ENCODE assay signal across 26 cellular contexts in the genomic region with DNA sequence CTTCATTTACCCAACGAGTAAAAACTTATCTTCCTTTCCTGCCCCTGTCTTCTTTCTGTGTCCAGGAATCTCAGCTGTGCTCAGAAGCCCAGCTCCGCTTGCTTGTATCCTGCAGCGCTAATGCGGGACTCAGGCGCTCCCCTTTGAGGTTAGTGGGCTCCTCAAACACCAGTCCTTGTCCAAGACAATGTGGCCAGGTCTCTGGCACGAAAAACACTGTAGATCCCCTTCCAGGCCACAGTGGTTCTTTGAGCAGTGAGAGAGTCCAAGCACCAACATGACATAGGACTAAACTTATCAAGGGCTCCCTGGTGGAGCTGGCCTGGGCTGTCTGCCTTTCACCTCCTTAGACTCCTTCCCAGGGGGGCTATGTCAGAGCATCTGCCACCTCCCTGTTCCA. TPM values are rescaled to one million over a fixed set of nuclear protein-coding genes. Genes with fewer than 3 reads are reported as not detected.
A peak's percentile ranks its signal among the peaks of the same experiment; 100 is the strongest.
DNase-seq lines count a peak whose midpoint lies in the region; ATAC-seq and TF ChIP-seq lines count a peak whose summit lies in the region.
"Had no signal": no experiment of that assay in that cellular context is flagged by ENCODE, and none has a peak within 500 bp of the region (broad histone marks: within the 10 kb centered on the region; RNA-seq: fewer than 3 reads in every experiment).

No MANE protein-coding gene starts in this region.

- POLR2A ChIA-PET in MCF 10A (lab: Yijun Ruan, JAX), result no interaction called here

- no peak overlapping the region for H2BK12ac ChIP-seq in neuronal stem cell (ENCODE audit: low read length)

- H2AFZ ChIP-seq in GM23338 (no peak overlapping the region), neuronal stem cell (ENCODE audit: low read length) (no peak overlapping the region)

- H3K9ac ChIP-seq in neuronal stem cell (ENCODE audit: low read depth, low read length, poor library complexity), result no peak overlapping the region
- H3K9ac ChIP-seq: BLaER1 treated with 17β-estradiol and CSF1 and Interleukin-3, amounts not matched to agents 10 nM and 100 nM had no signal

- no peak overlapping the region for H4K91ac ChIP-seq in neuronal stem cell (ENCODE audit: low read depth, low read length, poor library complexity)

- no TSS peak for BruUV-seq in MCF 10A (replicated peaks; lab: Mats Ljungman, UMichigan)

- no peak for ATAC-seq in GM23338
- ATAC-seq in stimulated activated effector memory CD8-positive, alpha-beta T cell treated with anti-CD3 and anti-CD28 coated beads, Interleukin-12 subunit alpha, Interleukin-12 subunit beta, amount 100 ng/mL, for 72 hours, result peak; percentile 45
- ATAC-seq: A549; CD8-positive, alpha-beta T cell; GM12878 had no signal

- DNase-seq in GM23338 (ENCODE audit: low spot score) (no peak), neuronal stem cell (ENCODE audit: low spot score) (no peak), occipital lobe (lab: John Stamatoyannopoulos, UW) (no peak), MCF 10A (ENCODE audit: unreplicated experiment) (no peak), H4 (ENCODE audit: low spot score) (no peak)
- DNase-seq in stimulated activated effector memory CD8-positive, alpha-beta T cell treated with anti-CD3 and anti-CD28 coated beads, Interleukin-12 subunit alpha, Interleukin-12 subunit beta, amount 100 ng/mL, for 72 hours (ENCODE audit: low spot score in 2 of 2), result no peak
- DNase-seq: AML-193; Caco-2; Calu3; CD4-positive, alpha-beta T cell; CD8-positive, alpha-beta T cell; DMS 273 treated with DMSO at 0.1 percent for 48 hours; DMS153; DMS53; DMS79; DND-41; EL; GDM1 had no signal

- peak overlapping the region; percentile 13 for H2AK5ac ChIP-seq in neuronal stem cell (ENCODE audit: low read depth, low read length)

- H3K9me3 Mint-ChIP-seq in GM23338, result no peaks in the 10 kb centered on the region; the same call in 2 of the 3 replicates
- no peaks in the 10 kb centered on the region for H3K9me3 Mint-ChIP-seq in stimulated activated effector memory CD8-positive, alpha-beta T cell treated with anti-CD3 and anti-CD28 coated beads, Interleukin-12 subunit alpha, Interleukin-12 subunit beta, amount 100 ng/mL, for 72 hours
- H3K9me3 Mint-ChIP-seq in MCF 10A (ENCODE audit: unreplicated experiment), result no peaks in the 10 kb centered on the region
- H3K9me3 Mint-ChIP-seq: CD4-positive, alpha-beta T cell; CD8-positive, alpha-beta T cell had no signal

- no peaks in the 10 kb centered on the region for H3F3A ChIP-seq in GM23338 (replicated peaks; ENCODE audit: low read depth)

- no peak overlapping the region for H3K4me2 ChIP-seq in GM23338
- H3K4me2 ChIP-seq in neuronal stem cell (ENCODE audit: insufficient read depth, low read length, poor library complexity, severe bottlenecking), result no peak overlapping the region
- H3K4me2 ChIP-seq: A549; BLaER1 treated with 17β-estradiol and CSF1 and Interleukin-3, amounts not matched to agents 10 nM and 100 nM had no signal

- no peaks in the 10 kb centered on the region for H4K20me1 ChIP-seq in GM23338 (replicated peaks; ENCODE audit: insufficient read depth)
- H4K20me1 ChIP-seq: BLaER1 treated with 17β-estradiol and CSF1 and Interleukin-3, amounts not matched to agents 10 nM and 100 nM had no signal

- CTCF ChIA-PET in MCF 10A (lab: Yijun Ruan, JAX), result interaction anchor here (0.6 to 6.0 kb wide), 8 partner anchors 10 to 463 kb away, joined by 3 to 117 read pairs (median 4); no protein-coding TSS in a partner anchor

- H3K27ac ChIP-seq in GM23338 (ENCODE audit: low read depth) (0 out of 2 replicates have a peak overlapping the region, but pooled peaks have one; percentile 48), neuronal stem cell (replicated peaks; ENCODE audit: low read length) (no peak overlapping the region)
- H3K27ac ChIP-seq: 22Rv1; A549; BLaER1 treated with 17β-estradiol and CSF1 and Interleukin-3, amounts not matched to agents 10 nM and 100 nM; C4-2B had no signal

- no peak overlapping the region for H2BK5ac ChIP-seq in neuronal stem cell (ENCODE audit: low read length)

- peak overlapping the region; percentile 65 for H2BK15ac ChIP-seq in neuronal stem cell (ENCODE audit: low read length)

- intact Hi-C loops in MCF 10A (cut with micrococcal nuclease), result no loop called here

- TF ChIP-seq CTCF in GM23338 (conservative IDR thresholded peaks at IDR 0.05; ENCODE audit: low read depth in 2 of 2), result no peak
- no peak for TF ChIP-seq CTCF in MCF 10A (IDR thresholded peaks at IDR 0.05; ENCODE audit: unreplicated experiment)

- no peaks in the 10 kb centered on the region for H3K9me2 ChIP-seq in GM23338 (ENCODE audit: insufficient read depth)

- H3K4me3 Mint-ChIP-seq in GM23338 (no peak overlapping the region), MCF 10A (ENCODE audit: unreplicated experiment) (no peak overlapping the region)
- H3K4me3 Mint-ChIP-seq in stimulated activated effector memory CD8-positive, alpha-beta T cell treated with anti-CD3 and anti-CD28 coated beads, Interleukin-12 subunit alpha, Interleukin-12 subunit beta, amount 100 ng/mL, for 72 hours, result no peak overlapping the region
- H3K4me3 Mint-ChIP-seq: B cell; CD4-positive, alpha-beta T cell; CD8-positive, alpha-beta T cell had no signal

- H2BK120ac ChIP-seq in neuronal stem cell (ENCODE audit: low read depth, low read length), result no peak overlapping the region

- H3K4me1 Mint-ChIP-seq in GM23338, result 0 out of 3 replicates have a peak, but pooled peaks cover 2% of the 10 kb centered on the region
- H3K4me1 Mint-ChIP-seq in stimulated activated effector memory CD8-positive, alpha-beta T cell treated with anti-CD3 and anti-CD28 coated beads, Interleukin-12 subunit alpha, Interleukin-12 subunit beta, amount 100 ng/mL, for 72 hours, result no peaks in the 10 kb centered on the region
- peaks cover 6% of the 10 kb centered on the region for H3K4me1 Mint-ChIP-seq in MCF 10A (ENCODE audit: insufficient read depth, unreplicated experiment)
- H3K4me1 Mint-ChIP-seq: B cell had no signal

- WGBS in neuronal stem cell (ENCODE audit: extremely low coverage in 2 of 2, insufficient read length in 2 of 2, insufficient replicate concordance in 1 of 2), 2 donors, result no CpG with 5 or more reads among the region's 6 CpGs

- no peak overlapping the region for H3K18ac ChIP-seq in neuronal stem cell (ENCODE audit: low read length)

- no peak overlapping the region for H3K14ac ChIP-seq in neuronal stem cell (ENCODE audit: low read length)

- no peaks in the 10 kb centered on the region for H3K4me1 ChIP-seq in GM23338 (ENCODE audit: insufficient read depth)
- no peaks in the 10 kb centered on the region for H3K4me1 ChIP-seq in neuronal stem cell (ENCODE audit: control insufficient read depth in 2 of 2, insufficient read depth in 1 of 2, low read depth in 1 of 2, low read length in 2 of 2)
- H3K4me1 ChIP-seq: BLaER1 treated with 17β-estradiol and CSF1 and Interleukin-3, amounts not matched to agents 10 nM and 100 nM had no signal

- no peak overlapping the region for H3K27ac Mint-ChIP-seq in GM23338
- no peak overlapping the region for H3K27ac Mint-ChIP-seq in stimulated activated effector memory CD8-positive, alpha-beta T cell treated with anti-CD3 and anti-CD28 coated beads, Interleukin-12 subunit alpha, Interleukin-12 subunit beta, amount 100 ng/mL, for 72 hours
- no peak overlapping the region for H3K27ac Mint-ChIP-seq in MCF 10A (ENCODE audit: low read depth, unreplicated experiment)
- H3K27ac Mint-ChIP-seq: B cell; CD4-positive, alpha-beta T cell; CD8-positive, alpha-beta T cell had no signal

- H4K8ac ChIP-seq in neuronal stem cell (ENCODE audit: low read depth, low read length), result no peak overlapping the region

- no peak overlapping the region for H3K4me3 ChIP-seq in GM23338
- H3K4me3 ChIP-seq in neuronal stem cell (ENCODE audit: low read length in 2 of 2), result no peak overlapping the region
- H3K4me3 ChIP-seq: A549; BLaER1 treated with 17β-estradiol and CSF1 and Interleukin-3, amounts not matched to agents 10 nM and 100 nM; GM12878 had no signal

- H3K27me3 Mint-ChIP-seq in GM23338 (ENCODE audit: insufficient read depth, low read depth, poor library complexity) (no peaks in the 10 kb centered on the region), MCF 10A (ENCODE audit: insufficient read depth, unreplicated experiment) (no peaks in the 10 kb centered on the region)

- H3K36me3 Mint-ChIP-seq in GM23338 (ENCODE audit: low read depth), result no peaks in the 10 kb centered on the region
- H3K36me3 Mint-ChIP-seq in stimulated activated effector memory CD8-positive, alpha-beta T cell treated with anti-CD3 and anti-CD28 coated beads, Interleukin-12 subunit alpha, Interleukin-12 subunit beta, amount 100 ng/mL, for 72 hours, result no peaks in the 10 kb centered on the region
- peaks cover 8% of the 10 kb centered on the region for H3K36me3 Mint-ChIP-seq in MCF 10A (ENCODE audit: insufficient read depth, unreplicated experiment)
- H3K36me3 Mint-ChIP-seq: CD8-positive, alpha-beta T cell had no signal

- peaks cover 6% of the 10 kb centered on the region; the same call in 1 of the 2 replicates for H3K79me2 ChIP-seq in GM23338 (replicated peaks; ENCODE audit: insufficient read depth)

- H3K27me3 ChIP-seq in GM23338 (ENCODE audit: insufficient read depth) (no peaks in the 10 kb centered on the region), neuronal stem cell (ENCODE audit: control insufficient read depth in 3 of 3, insufficient read depth in 3 of 3, low read depth in 1 of 3, low read length in 3 of 3) (no peaks in the 10 kb centered on the region)
- H3K27me3 ChIP-seq: BLaER1 treated with 17β-estradiol and CSF1 and Interleukin-3, amounts not matched to agents 10 nM and 100 nM had no signal

- H3K36me3 ChIP-seq in GM23338 (ENCODE audit: insufficient read depth) (no peaks in the 10 kb centered on the region), neuronal stem cell (replicated peaks in 1 of 2; ENCODE audit: control insufficient read depth in 2 of 2, insufficient read depth in 2 of 2, low read length in 2 of 2) (no peaks in the 10 kb centered on the region)
- H3K36me3 ChIP-seq: BLaER1 treated with 17β-estradiol and CSF1 and Interleukin-3, amounts not matched to agents 10 nM and 100 nM had no signal

- no peaks in the 10 kb centered on the region for H3K79me1 ChIP-seq in neuronal stem cell (ENCODE audit: low read depth, low read length)

- H3K23ac ChIP-seq in neuronal stem cell (ENCODE audit: low read depth, low read length, poor library complexity), result no peak overlapping the region

- peaks cover 0 to 2% of the 10 kb centered on the region in 2 donors for H3K9me3 ChIP-seq in neuronal stem cell (replicated peaks in 1 of 2; ENCODE audit: control insufficient read depth in 2 of 2, insufficient read depth in 1 of 2, low read depth in 1 of 2, low read length in 2 of 2)
- H3K9me3 ChIP-seq: A549, Caco-2 had no signal

- no peak overlapping the region for H3K4ac ChIP-seq in neuronal stem cell (ENCODE audit: low read length)

TF ChIP-seq in GM23338, 12 proteins besides CTCF, POLR2A, EP300 and RAD21 (continues in another document):
- TF ChIP-seq EZH2phosphoT487 (IDR thresholded peaks at IDR 0.05; ENCODE audit: unreplicated experiment), result no peak
- no peak for TF ChIP-seq EZH2 (IDR thresholded peaks at IDR 0.05; ENCODE audit: low read depth, unreplicated experiment)
- no peak for TF ChIP-seq ZNF114 (CRISPR knock-in tag; IDR thresholded peaks at IDR 0.05)

RNA-seq across cellular contexts. Expression of a gene that starts 53.7 kb away (rescaled TPM):
- 4.2 and 5.8 TPM in 2 replicates for total RNA-seq in GM23338 (2014; rRNA removed; shearing (Covaris generic))
- 4.1 and 5.5 TPM in 2 replicates for polyA plus RNA-seq in GM23338 (2016; fragmentation: Nextera tagmentation; extraction: Ambion mirVana)
- 3.0 TPM for polyA plus RNA-seq in neuronal stem cell (2013, experiment 1 of 2)
- 2.9 TPM for polyA plus RNA-seq in neuronal stem cell (2013, experiment 2 of 2)
- 1.4 TPM for total RNA-seq in occipital lobe
- total RNA-seq in MCF 10A (2022), result 16.1 and 18.3 TPM in 2 replicates
- 0.02 TPM in 1 of 2 replicates, not detected in the other for total RNA-seq in H4 (2014; rRNA removed; shearing (Covaris generic))
- total RNA-seq: A172; CD4-positive, alpha-beta T cell; CD8-positive, alpha-beta T cell; GM12878 had no signal
- polyA plus RNA-seq: BJ, GM12878 had no signal
